In genomic region chr11:57407941-57408475, GRCh38 we compare ENCODE assay signal across 18 cellular contexts. TPM values are rescaled to one million over a fixed set of nuclear protein-coding genes. Genes with fewer than 3 reads are reported as not detected.
DNase-seq lines count a peak whose midpoint lies in the region; ATAC-seq and TF ChIP-seq lines count a peak whose summit lies in the region.
"Had no signal": no experiment of that assay in that cellular context is flagged by ENCODE, and none has a peak within 500 bp of the region (broad histone marks: within the 10 kb centered on the region; RNA-seq: fewer than 3 reads in every experiment).

No MANE protein-coding gene starts in this region.

- 96% methylated on average over 8 of the region's 8 CpGs for WGBS in heart right ventricle, 2 donors

- H3K4me1 ChIP-seq in heart right ventricle: peaks cover 6 to 45% (median 37%) of the 10 kb centered on the region in 9 donors

- no peaks in the 10 kb centered on the region for H3K27me3 Mint-ChIP-seq in activated CD4-positive, alpha-beta memory T cell treated with anti-CD3 and anti-CD28 coated beads for 36 hours
- H3K27me3 Mint-ChIP-seq in activated CD4-positive, alpha-beta memory T cell treated with anti-CD3 and anti-CD28 coated beads, Interleukin-2, amount 10 ng/mL, durations not matched to agents 7 days and 5 days: no peaks in the 10 kb centered on the region
- no peaks in the 10 kb centered on the region for H3K27me3 Mint-ChIP-seq in activated naive CD8-positive, alpha-beta T cell treated with anti-CD3 and anti-CD28 coated beads, Interleukin-2, amount 50 U/mL, for 24 hours
- H3K27me3 Mint-ChIP-seq in stimulated activated memory B cell treated with anti-CD40 and anti-IgM and Interleukin-4, amounts not matched to agents 10 μg/mL and 1 μg/mL and 100 μg/mL, for 72 hours: no peaks in the 10 kb centered on the region
- H3K27me3 Mint-ChIP-seq: CD4-positive, CD25-positive, alpha-beta regulatory T cell had no signal

- DNase-seq in activated CD4-positive, alpha-beta memory T cell treated with anti-CD3 and anti-CD28 coated beads for 36 hours: no peak
- no peak for DNase-seq in activated CD4-positive, alpha-beta memory T cell treated with anti-CD3 and anti-CD28 coated beads, Interleukin-2, amount 10 ng/mL, durations not matched to agents 7 days and 5 days
- DNase-seq in heart right ventricle: no peak
- no peak for DNase-seq in left ventricle myocardium superior
- no peak for DNase-seq in activated naive CD8-positive, alpha-beta T cell treated with anti-CD3 and anti-CD28 coated beads, Interleukin-2, amount 50 U/mL, for 24 hours
- no peak for DNase-seq in NOMO-1 treated with dmso at 0.1 percent for 144 hours (lab: John Stamatoyannopoulos, UW; ENCODE audit: unreplicated experiment)
- DNase-seq: Calu3; CD4-positive, CD25-positive, alpha-beta regulatory T cell; HFFc6; MG63; NCI-H1092 treated with DMSO at 0.1 percent for 48 hours; NCI-H187 treated with DMSO at 0.1 percent for 48 hours; NCI-H446 treated with DMSO at 0.1 percent for 48 hours; NCI-H748 treated with DMSO at 0.1 percent for 48 hours had no signal

- peaks cover 72% of the 10 kb centered on the region for H3K36me3 Mint-ChIP-seq in activated CD4-positive, alpha-beta memory T cell treated with anti-CD3 and anti-CD28 coated beads for 36 hours
- peaks cover 71% of the 10 kb centered on the region for H3K36me3 Mint-ChIP-seq in activated CD4-positive, alpha-beta memory T cell treated with anti-CD3 and anti-CD28 coated beads, Interleukin-2, amount 10 ng/mL, durations not matched to agents 7 days and 5 days (ENCODE audit: low read depth)
- peaks cover 82% of the 10 kb centered on the region for H3K36me3 Mint-ChIP-seq in activated naive CD8-positive, alpha-beta T cell treated with anti-CD3 and anti-CD28 coated beads, Interleukin-2, amount 50 U/mL, for 24 hours (ENCODE audit: low read depth)
- peaks cover 80% of the 10 kb centered on the region for H3K36me3 Mint-ChIP-seq in stimulated activated memory B cell treated with anti-CD40 and anti-IgM and Interleukin-4, amounts not matched to agents 10 μg/mL and 1 μg/mL and 100 μg/mL, for 72 hours

- intact Hi-C loops in activated CD4-positive, alpha-beta memory T cell treated with anti-CD3 and anti-CD28 coated beads for 36 hours (cut with micrococcal nuclease): loop anchor here (5.0 kb wide), 1 partner anchor 304 kb away; the partner anchor contains the start of genes MED19 and TMX2
- intact Hi-C loops in heart right ventricle (cut with DNase I): loop anchor here in 2 of 10 donors (5.0 kb wide), 2 partner anchors 51 to 56 kb away; no protein-coding TSS in a partner anchor
- intact Hi-C loops in left ventricle myocardium superior (cut with micrococcal nuclease): no loop called here

- H3K4me3 ChIP-seq in heart right ventricle: no peak overlapping the region
- H3K4me3 ChIP-seq: MG63 had no signal

- H3K36me3 ChIP-seq in heart right ventricle: peaks cover 0 to 68% (median 43%) of the 10 kb centered on the region in 9 donors

- H3K9me3 ChIP-seq in heart right ventricle: no peaks in the 10 kb centered on the region
- H3K9me3 ChIP-seq: MG63 had no signal

- peak overlapping the region; percentile 84 for H3K27ac Mint-ChIP-seq in activated CD4-positive, alpha-beta memory T cell treated with anti-CD3 and anti-CD28 coated beads for 36 hours
- no peak overlapping the region for H3K27ac Mint-ChIP-seq in activated CD4-positive, alpha-beta memory T cell treated with anti-CD3 and anti-CD28 coated beads, Interleukin-2, amount 10 ng/mL, durations not matched to agents 7 days and 5 days
- H3K27ac Mint-ChIP-seq in activated naive CD8-positive, alpha-beta T cell treated with anti-CD3 and anti-CD28 coated beads, Interleukin-2, amount 50 U/mL, for 24 hours: peak overlapping the region; percentile 96
- H3K27ac Mint-ChIP-seq in stimulated activated memory B cell treated with anti-CD40 and anti-IgM and Interleukin-4, amounts not matched to agents 10 μg/mL and 1 μg/mL and 100 μg/mL, for 72 hours: peak overlapping the region; percentile 74
- H3K27ac Mint-ChIP-seq: HFFc6 had no signal

- H3K4me1 Mint-ChIP-seq in activated CD4-positive, alpha-beta memory T cell treated with anti-CD3 and anti-CD28 coated beads for 36 hours (ENCODE audit: low read depth): peaks cover 68% of the 10 kb centered on the region
- peaks cover 39% of the 10 kb centered on the region for H3K4me1 Mint-ChIP-seq in activated CD4-positive, alpha-beta memory T cell treated with anti-CD3 and anti-CD28 coated beads, Interleukin-2, amount 10 ng/mL, durations not matched to agents 7 days and 5 days
- H3K4me1 Mint-ChIP-seq in activated naive CD8-positive, alpha-beta T cell treated with anti-CD3 and anti-CD28 coated beads, Interleukin-2, amount 50 U/mL, for 24 hours: peaks cover 82% of the 10 kb centered on the region
- peaks cover 42% of the 10 kb centered on the region for H3K4me1 Mint-ChIP-seq in stimulated activated memory B cell treated with anti-CD40 and anti-IgM and Interleukin-4, amounts not matched to agents 10 μg/mL and 1 μg/mL and 100 μg/mL, for 72 hours

- TF ChIP-seq CTCF in heart right ventricle (IDR thresholded peaks at IDR 0.05): no peak

- POLR2A ChIA-PET in activated CD4-positive, alpha-beta memory T cell treated with anti-CD3 and anti-CD28 coated beads for 36 hours (lab: Charles Lee): interaction anchor here (1.1 to 1.5 kb wide), 2 partner anchors 8 to 10 kb away, joined by 3 read pairs; no protein-coding TSS in a partner anchor
- POLR2A ChIA-PET in activated CD4-positive, alpha-beta memory T cell treated with anti-CD3 and anti-CD28 coated beads, Interleukin-2, amount 10 ng/mL, durations not matched to agents 7 days and 5 days (lab: Charles Lee): interaction anchor here (1.2 kb wide), 1 partner anchor 9 kb away, joined by 4 read pairs; no protein-coding TSS in a partner anchor

- H3K9me3 Mint-ChIP-seq in activated CD4-positive, alpha-beta memory T cell treated with anti-CD3 and anti-CD28 coated beads for 36 hours: no peaks in the 10 kb centered on the region
- H3K9me3 Mint-ChIP-seq in activated CD4-positive, alpha-beta memory T cell treated with anti-CD3 and anti-CD28 coated beads, Interleukin-2, amount 10 ng/mL, durations not matched to agents 7 days and 5 days: no peaks in the 10 kb centered on the region
- H3K9me3 Mint-ChIP-seq in activated naive CD8-positive, alpha-beta T cell treated with anti-CD3 and anti-CD28 coated beads, Interleukin-2, amount 50 U/mL, for 24 hours: no peaks in the 10 kb centered on the region
- no peaks in the 10 kb centered on the region for H3K9me3 Mint-ChIP-seq in stimulated activated memory B cell treated with anti-CD40 and anti-IgM and Interleukin-4, amounts not matched to agents 10 μg/mL and 1 μg/mL and 100 μg/mL, for 72 hours
- H3K9me3 Mint-ChIP-seq: CD4-positive, CD25-positive, alpha-beta regulatory T cell; HFFc6 had no signal

- no peak overlapping the region for H3K4me3 Mint-ChIP-seq in activated CD4-positive, alpha-beta memory T cell treated with anti-CD3 and anti-CD28 coated beads for 36 hours
- H3K4me3 Mint-ChIP-seq in activated CD4-positive, alpha-beta memory T cell treated with anti-CD3 and anti-CD28 coated beads, Interleukin-2, amount 10 ng/mL, durations not matched to agents 7 days and 5 days: no peak overlapping the region
- no peak overlapping the region for H3K4me3 Mint-ChIP-seq in activated naive CD8-positive, alpha-beta T cell treated with anti-CD3 and anti-CD28 coated beads, Interleukin-2, amount 50 U/mL, for 24 hours
- H3K4me3 Mint-ChIP-seq in stimulated activated memory B cell treated with anti-CD40 and anti-IgM and Interleukin-4, amounts not matched to agents 10 μg/mL and 1 μg/mL and 100 μg/mL, for 72 hours: no peak overlapping the region
- H3K4me3 Mint-ChIP-seq: CD4-positive, CD25-positive, alpha-beta regulatory T cell; HFFc6 had no signal

- no peaks in the 10 kb centered on the region for H3K27me3 ChIP-seq in heart right ventricle
- H3K27me3 ChIP-seq: MG63 had no signal

- CTCF ChIA-PET in activated CD4-positive, alpha-beta memory T cell treated with anti-CD3 and anti-CD28 coated beads for 36 hours (lab: Charles Lee): interaction anchor here (0.8 to 0.9 kb wide), 2 partner anchors 50 to 85 kb away, joined by 3 read pairs; no protein-coding TSS in a partner anchor
- CTCF ChIA-PET in activated CD4-positive, alpha-beta memory T cell treated with anti-CD3 and anti-CD28 coated beads, Interleukin-2, amount 10 ng/mL, durations not matched to agents 7 days and 5 days (lab: Charles Lee): interaction anchor here (1.0 to 1.4 kb wide), 2 partner anchors 14 to 50 kb away, joined by 3 read pairs; no protein-coding TSS in a partner anchor

- ATAC-seq in heart right ventricle (no peak), left ventricle myocardium superior (no peak), HG03520 (IDR thresholded peaks at IDR 0.05; ENCODE audit: unreplicated experiment) (no peak)
- ATAC-seq in activated naive CD8-positive, alpha-beta T cell treated with anti-CD3 and anti-CD28 coated beads, Interleukin-2, amount 50 U/mL, for 24 hours: no peak
- no peak for ATAC-seq in stimulated activated memory B cell treated with anti-CD40 and anti-IgM and Interleukin-4, amounts not matched to agents 10 μg/mL and 1 μg/mL and 100 μg/mL, for 72 hours

- peak overlapping the region in 8 of 10 donors; percentile 53 to 82 (median 74) for H3K27ac ChIP-seq in heart right ventricle
- H3K27ac ChIP-seq: KMS-11 had no signal

RNA-seq across cellular contexts. Expression of gene PRG2, which starts 17.6 kb away (rescaled TPM):
- 1 to 10 TPM; 1.8 to 2.2 TPM for total RNA-seq in activated CD4-positive, alpha-beta memory T cell treated with anti-CD3 and anti-CD28 coated beads for 36 hours
- under 1 TPM; 0.33 to 0.68 TPM for total RNA-seq in activated CD4-positive, alpha-beta memory T cell treated with anti-CD3 and anti-CD28 coated beads, Interleukin-2, amount 10 ng/mL, durations not matched to agents 7 days and 5 days
- under 1 TPM in 1 of 10 donors, not detected in 9; 0.49 TPM for total RNA-seq in heart right ventricle
- polyA plus RNA-seq in heart right ventricle: not detected
- not detected for total RNA-seq in left ventricle myocardium superior
- total RNA-seq: Calu3; CD4-positive, CD25-positive, alpha-beta regulatory T cell; H4; HFFc6 had no signal

RNA-seq across cellular contexts. Expression of gene SLC43A3, which starts 18.9 kb away (rescaled TPM):
- total RNA-seq in activated CD4-positive, alpha-beta memory T cell treated with anti-CD3 and anti-CD28 coated beads for 36 hours: 100 to 1,000 TPM; 170 to 186 TPM
- total RNA-seq in activated CD4-positive, alpha-beta memory T cell treated with anti-CD3 and anti-CD28 coated beads, Interleukin-2, amount 10 ng/mL, durations not matched to agents 7 days and 5 days: 100 to 1,000 TPM in 1 of 2 experiments, 10 to 100 TPM in 1; 94.5 to 101 TPM
- total RNA-seq in heart right ventricle (10 to 100 TPM; 12.1 to 36.2 (median 19.8) TPM), left ventricle myocardium superior (20.6 TPM)
- 10 to 100 TPM; 16.6 to 24.7 TPM for polyA plus RNA-seq in heart right ventricle

RNA-seq across cellular contexts. Expression of gene PRG3, which starts 27.1 kb away (rescaled TPM):
- not detected for total RNA-seq in activated CD4-positive, alpha-beta memory T cell treated with anti-CD3 and anti-CD28 coated beads for 36 hours
- not detected for total RNA-seq in activated CD4-positive, alpha-beta memory T cell treated with anti-CD3 and anti-CD28 coated beads, Interleukin-2, amount 10 ng/mL, durations not matched to agents 7 days and 5 days
- total RNA-seq in heart right ventricle: not detected
- not detected for polyA plus RNA-seq in heart right ventricle
- not detected for total RNA-seq in left ventricle myocardium superior
- total RNA-seq: Calu3; CD4-positive, CD25-positive, alpha-beta regulatory T cell; H4; HFFc6 had no signal
- polyA plus RNA-seq: CD4-positive, CD25-positive, alpha-beta regulatory T cell had no signal

RNA-seq across cellular contexts. Expression of gene RTN4RL2, which starts 52.3 kb away (rescaled TPM):
- total RNA-seq in activated CD4-positive, alpha-beta memory T cell treated with anti-CD3 and anti-CD28 coated beads for 36 hours: under 1 TPM; 0.36 to 0.51 TPM
- under 1 TPM; 0.35 to 0.50 TPM for total RNA-seq in activated CD4-positive, alpha-beta memory T cell treated with anti-CD3 and anti-CD28 coated beads, Interleukin-2, amount 10 ng/mL, durations not matched to agents 7 days and 5 days
- total RNA-seq in heart right ventricle (1 to 10 TPM in 3 of 10 donors, under 1 TPM in 7; 0.33 to 1.5 (median 0.87) TPM), left ventricle myocardium superior (1.0 TPM)
- polyA plus RNA-seq in heart right ventricle: 1 to 10 TPM in 1 of 2 donors, under 1 TPM in 1; 0.88 to 1.3 TPM
- total RNA-seq: CD4-positive, CD25-positive, alpha-beta regulatory T cell had no signal
